ENCODE assay signal across 8 cellular contexts in genomic region chr11:18526521-18527296, GRCh38. TPM values are rescaled to one million over a fixed set of nuclear protein-coding genes. Genes with fewer than 3 reads are reported as not detected.
DNase-seq lines count a peak whose midpoint lies in the region; ATAC-seq and TF ChIP-seq lines count a peak whose summit lies in the region.

Gene TSG101 (minus strand): TSS chr11:18526942. CDS start chr11:18526816, 126 bp downstream.

- peak within 1 kb of the TSS; percentile 73 for H3K4me2 ChIP-seq in H9 (ENCODE audit: insufficient read depth, insufficient read length, low read length)

- H3K27me3 Mint-ChIP-seq in H9 (ENCODE audit: low read depth) (no peaks in the 10 kb centered on the region), natural killer cell (ENCODE audit: low read depth in 2 of 2) (no peaks in the 10 kb centered on the region)

- H4K20me1 ChIP-seq in H9 (ENCODE audit: control insufficient read depth, insufficient read depth, insufficient read length): no peaks in the 10 kb centered on the region

- peak; percentile 78 to 94 (median 83) for ATAC-seq in natural killer cell

- no peak within 1 kb of the TSS for H3K4ac ChIP-seq in H9 (ENCODE audit: low read depth, low read length)

- no peak within 1 kb of the TSS for H2BK20ac ChIP-seq in H9 (ENCODE audit: low read depth, low read length, poor library complexity, severe bottlenecking)

- WGBS in H9 (ENCODE audit: extremely low coverage, insufficient read length, low lambda C conversion rate): no CpG with 5 or more reads among the region's 57 CpGs

- no peaks in the 10 kb centered on the region for H3K9me3 Mint-ChIP-seq in H9
- no peaks in the 10 kb centered on the region for H3K9me3 Mint-ChIP-seq in natural killer cell

- H3K56ac ChIP-seq in H9 (ENCODE audit: insufficient read length, low read depth, low read length): no peak within 1 kb of the TSS

- intact Hi-C loops in natural killer cell (cut with micrococcal nuclease): loop anchor here (1.0 to 5.0 kb wide), 4 partner anchors 61 to 204 kb away; partner anchors contain the start of genes GTF2H1, HPS5, SPTY2D1 and UEVLD

- H3K79me1 ChIP-seq in H9 (ENCODE audit: insufficient read depth, low read depth, low read length, poor library complexity, severe bottlenecking): no peaks in the 10 kb centered on the region

- H3K23me2 ChIP-seq in H9 (ENCODE audit: insufficient read length, low read depth, low read length, poor library complexity, severe bottlenecking): no peaks in the 10 kb centered on the region

- H2BK15ac ChIP-seq in H9 (ENCODE audit: low read depth, low read length): no peak within 1 kb of the TSS

- H4K8ac ChIP-seq in H9 (replicated peaks; ENCODE audit: insufficient read length, low read depth, low read length): no peak within 1 kb of the TSS

- no peak within 1 kb of the TSS for H3T11ph ChIP-seq in H9 (ENCODE audit: low read length)

- no peak within 1 kb of the TSS for H3K23ac ChIP-seq in H9 (ENCODE audit: insufficient read length, low read depth, low read length)

- no peak within 1 kb of the TSS for H4K5ac ChIP-seq in H9 (ENCODE audit: insufficient read length, low read depth, low read length)

- no peak within 1 kb of the TSS for H2AK5ac ChIP-seq in H9 (ENCODE audit: insufficient read length, low read length)

- peak within 1 kb of the TSS; percentile 88 for H3K14ac ChIP-seq in H9 (ENCODE audit: insufficient read depth, low read length)

- no peak within 1 kb of the TSS for H2BK5ac ChIP-seq in H9 (ENCODE audit: insufficient read length, low read length)

- no peak within 1 kb of the TSS for H2BK12ac ChIP-seq in H9 (ENCODE audit: insufficient read length, low read depth, low read length)

- H3K4me1 ChIP-seq in ES-I3 (ENCODE audit: insufficient read depth, low read length) (no peaks in the 10 kb centered on the region), H9 (ENCODE audit: insufficient read depth, low read length) (no peaks in the 10 kb centered on the region)

- H3K4me3 Mint-ChIP-seq in H9 (peak within 1 kb of the TSS; percentile 97 to 99), natural killer cell (peak within 1 kb of the TSS; percentile 99)

- peak within 1 kb of the TSS; percentile 76 for H3K18ac ChIP-seq in H9 (ENCODE audit: insufficient read length, low read depth, low read length)

- TF ChIP-seq CTCF in H9 (conservative IDR thresholded peaks at IDR 0.05) (no peak), natural killer cell (IDR thresholded peaks at IDR 0.05) (no peak)

- H3K36me3 Mint-ChIP-seq in H9 (ENCODE audit: insufficient read depth in 1 of 3, low read depth in 3 of 3) (peaks cover 0 to 14% (median 14%) of the 10 kb centered on the region in 3 experiments; a peak in 4 of 7 replicates), natural killer cell (no peaks in the 10 kb centered on the region)

- TF ChIP-seq POLR2A in Raji (IDR thresholded peaks at IDR 0.05; ENCODE audit: insufficient read depth, low read depth, low read length): peak; percentile 96

- no peaks in the 10 kb centered on the region for H3K27me3 ChIP-seq in H9 (ENCODE audit: insufficient read depth, low read length)

- H3K9ac ChIP-seq in ES-I3 (ENCODE audit: low read depth, low read length) (peak within 1 kb of the TSS; percentile 74), H9 (ENCODE audit: extremely low read depth, insufficient read length, low read length) (peak within 1 kb of the TSS; percentile 81)

- H2BK120ac ChIP-seq in H9 (ENCODE audit: low read depth, low read length, poor library complexity, severe bottlenecking): no peak within 1 kb of the TSS

- no peak within 1 kb of the TSS for H4K91ac ChIP-seq in H9 (ENCODE audit: insufficient read length, low read depth, low read length)

- peak within 1 kb of the TSS; percentile 99 to 100 (median 100) for H3K27ac Mint-ChIP-seq in H9
- peak within 1 kb of the TSS; percentile 100 for H3K27ac Mint-ChIP-seq in natural killer cell

- peak within 1 kb of the TSS; percentile 27 for H3K27ac ChIP-seq in H9 (ENCODE audit: insufficient read length, low read depth, low read length)

- peak; percentile 96 for DNase-seq in H9
- peak; percentile 95 for DNase-seq in M059J (ENCODE audit: low read depth)
- peak; percentile 88 for DNase-seq in activated T-helper 9 cell treated with anti-CD3 and anti-CD28 coated beads, Interleukin-2, amount 50 U/mL, for 16 hours (ENCODE audit: low read depth)
- DNase-seq in fibroblast of peridontal ligament (ENCODE audit: extremely low read depth): peak; percentile 92
- peak; percentile 95 for DNase-seq in natural killer cell
- peak; percentile 86 to 94 (median 86) for DNase-seq in stimulated activated naive CD4-positive, alpha-beta T cell (lab: John Stamatoyannopoulos, UW)

- H3K9me3 ChIP-seq in ES-I3 (ENCODE audit: control insufficient read depth, insufficient read depth, low read length) (no peaks in the 10 kb centered on the region), H9 (ENCODE audit: control insufficient read depth, low read depth, low read length) (no peaks in the 10 kb centered on the region)

- peaks cover 10% of the 10 kb centered on the region; the same call in 1 of the 2 replicates for H3K79me2 ChIP-seq in H9 (ENCODE audit: insufficient read depth, low read length)

- H3K36me3 ChIP-seq in ES-I3 (ENCODE audit: insufficient read depth, low read length): peaks cover 4% of the 10 kb centered on the region

- no peak within 1 kb of the TSS for H2AFZ ChIP-seq in H9 (ENCODE audit: low read length)

- H3K4me1 Mint-ChIP-seq in H9 (peaks cover 6 to 7% of the 10 kb centered on the region in 2 experiments), natural killer cell (peaks cover 43 to 45% of the 10 kb centered on the region in 2 donors)

RNA-seq across cellular contexts. Expression of gene TSG101, which starts in this region (rescaled TPM):
- total RNA-seq in H9 (2021): 48.1 and 50.3 TPM in 2 replicates
- total RNA-seq in M059J (2014; rRNA removed; shearing (Covaris generic)): 123 and 172 TPM in 2 replicates
- 10 to 100 TPM; 22.7 to 35.2 (median 23.0) TPM for total RNA-seq in natural killer cell

Comparison
In these comparisons a context has a peak if more than half of its experiments do, and no peak if none do; other contexts are left out.
1. Peak in every context shown above with its lines: DNase-seq, ATAC-seq and H3K27ac ChIP-seq.